Comparison of ENCODE assay signal across 8 cellular contexts in the genomic region with DNA sequence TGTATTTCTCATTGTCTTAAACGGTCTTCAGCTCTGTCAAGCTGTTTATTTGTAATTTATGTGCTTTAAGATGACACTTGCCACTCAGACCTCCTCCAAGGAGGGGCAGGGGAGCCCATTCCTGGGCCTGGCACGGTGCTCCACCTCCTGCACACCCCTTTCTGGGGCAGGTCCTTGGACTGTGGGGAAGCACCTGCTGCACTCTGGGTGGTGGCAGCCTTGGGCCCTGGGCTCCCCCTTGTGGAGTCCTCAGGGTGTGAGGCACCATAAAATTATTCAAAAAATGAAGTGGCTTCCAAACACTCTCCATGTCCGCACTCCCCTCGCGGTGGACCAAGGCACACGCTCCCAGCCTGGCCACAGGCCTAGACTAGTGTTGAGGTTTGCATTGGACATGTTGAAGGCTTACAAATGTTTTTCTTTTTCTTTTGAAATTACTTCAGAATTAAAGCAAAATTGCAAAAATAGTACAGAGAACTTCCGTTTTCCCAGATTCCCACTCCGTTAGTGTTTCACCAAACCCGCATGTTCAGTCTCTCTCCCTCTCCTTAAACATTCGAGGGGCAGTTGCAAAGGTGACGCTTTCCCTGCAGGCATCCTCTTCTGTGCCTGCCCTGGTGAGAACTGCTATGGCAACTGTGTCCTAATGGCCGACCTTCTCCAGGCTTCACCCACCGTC. TPM values are rescaled to one million over a fixed set of nuclear protein-coding genes. Genes with fewer than 3 reads are reported as not detected.
DNase-seq lines count a peak whose midpoint lies in the region; ATAC-seq and TF ChIP-seq lines count a peak whose summit lies in the region.

No MANE protein-coding gene starts in this region.

- peaks cover 3% of the 10 kb centered on the region for H3K36me3 Mint-ChIP-seq in T-cell
- H3K36me3 Mint-ChIP-seq in activated naive CD8-positive, alpha-beta T cell treated with anti-CD3 and anti-CD28 coated beads for 36 hours, result peaks cover 8% of the 10 kb centered on the region

- H4K20me1 ChIP-seq in Loucy (ENCODE audit: insufficient read depth, low read length, poor library complexity, severe bottlenecking), result peaks cover 85% of the 10 kb centered on the region

- H3K79me2 ChIP-seq in Loucy (ENCODE audit: insufficient read depth, low read length), result peaks cover 95% of the 10 kb centered on the region

- peaks cover 49 to 52% (median 49%) of the 10 kb centered on the region in 3 donors for H3K4me1 Mint-ChIP-seq in T-cell
- peaks cover 34% of the 10 kb centered on the region for H3K4me1 Mint-ChIP-seq in activated naive CD8-positive, alpha-beta T cell treated with anti-CD3 and anti-CD28 coated beads for 36 hours

- TF ChIP-seq CTCF in Loucy (conservative IDR thresholded peaks at IDR 0.05; ENCODE audit: low read length) (peak; percentile 83), right atrium auricular region (IDR thresholded peaks at IDR 0.05) (peak; percentile 61 to 87)

- no peak overlapping the region for H3K4me3 ChIP-seq in Loucy (ENCODE audit: low read length, poor library complexity, severe bottlenecking)
- H3K4me3 ChIP-seq in right atrium auricular region, result no peak overlapping the region

- no peaks in the 10 kb centered on the region for H3K27me3 Mint-ChIP-seq in T-cell
- no peaks in the 10 kb centered on the region for H3K27me3 Mint-ChIP-seq in activated naive CD8-positive, alpha-beta T cell treated with anti-CD3 and anti-CD28 coated beads for 36 hours

- H2AFZ ChIP-seq in Loucy (ENCODE audit: low read length), result no peak overlapping the region

- H3K4me1 ChIP-seq in Loucy (ENCODE audit: insufficient read depth, low read length, poor library complexity, severe bottlenecking) (no peaks in the 10 kb centered on the region), right atrium auricular region (peaks cover 3 to 57% of the 10 kb centered on the region in 2 donors)

- peak; percentile 60 for ATAC-seq in GM21619 (IDR thresholded peaks at IDR 0.05; ENCODE audit: unreplicated experiment)
- ATAC-seq in T-cell (replicated peaks in 1 of 4), result peak; percentile 99 to 100 (median 100)
- ATAC-seq in GM19467 (IDR thresholded peaks at IDR 0.05; ENCODE audit: unreplicated experiment), result no peak

- no peak overlapping the region for H3K4me3 Mint-ChIP-seq in T-cell
- H3K4me3 Mint-ChIP-seq in activated naive CD8-positive, alpha-beta T cell treated with anti-CD3 and anti-CD28 coated beads for 36 hours, result no peak overlapping the region

- no peaks in the 10 kb centered on the region for H3K9me3 Mint-ChIP-seq in T-cell
- H3K9me3 Mint-ChIP-seq in activated naive CD8-positive, alpha-beta T cell treated with anti-CD3 and anti-CD28 coated beads for 36 hours, result no peaks in the 10 kb centered on the region

- H3K36me3 ChIP-seq in Loucy (ENCODE audit: insufficient read depth, low read length), result peaks cover 11% of the 10 kb centered on the region; the same call in 1 of the 2 replicates
- no peaks in the 10 kb centered on the region for H3K36me3 ChIP-seq in right atrium auricular region

- peak; percentile 28 for DNase-seq in DMS 273 treated with DMSO at 0.1 percent for 48 hours (lab: John Stamatoyannopoulos, UW)
- DNase-seq in T-cell, result peak; percentile 54 to 83 (median 74)
- peak; percentile 81 for DNase-seq in activated naive CD8-positive, alpha-beta T cell treated with anti-CD3 and anti-CD28 coated beads for 36 hours
- peak; percentile 85 for DNase-seq in right atrium auricular region (ENCODE audit: low spot score)
- DNase-seq in stimulated activated CD4-positive, alpha-beta T cell treated with anti-CD3 and anti-CD28 coated beads, Interleukin-12 subunit alpha, Interleukin-12 subunit beta, amount 100 ng/mL, for 48 hours (ENCODE audit: low read depth in 2 of 3, low spot score in 1 of 3), result peak; percentile 67 to 69 (median 68)

- no peak overlapping the region for H3K4me2 ChIP-seq in Loucy (ENCODE audit: low read depth, low read length, poor library complexity, severe bottlenecking)

- H3K9me3 ChIP-seq in Loucy (ENCODE audit: insufficient read depth, low read depth, low read length), result no peaks in the 10 kb centered on the region
- no peaks in the 10 kb centered on the region for H3K9me3 ChIP-seq in right atrium auricular region

- no peaks in the 10 kb centered on the region for H3K9me2 ChIP-seq in Loucy (replicated peaks; ENCODE audit: low read depth, low read length)

- CTCF ChIA-PET in T-cell (lab: Charles Lee), result interaction anchor here in 1 of 2 donors (1.1 kb wide), 1 partner anchor 19 kb away, joined by 3 read pairs; no protein-coding TSS in a partner anchor

- no peaks in the 10 kb centered on the region for H3K27me3 ChIP-seq in Loucy (ENCODE audit: insufficient read depth, low read length, poor library complexity, severe bottlenecking)
- no peaks in the 10 kb centered on the region for H3K27me3 ChIP-seq in right atrium auricular region

- peak overlapping the region; percentile 72 to 79 for H3K27ac ChIP-seq in right atrium auricular region

- no peak overlapping the region for H3K9ac ChIP-seq in Loucy (ENCODE audit: low read depth, low read length, poor library complexity, severe bottlenecking)

- POLR2A ChIA-PET in T-cell (lab: Charles Lee), result no interaction called here

- no peaks in the 10 kb centered on the region for H3F3A ChIP-seq in Loucy (ENCODE audit: low read depth)

- H3K27ac Mint-ChIP-seq in T-cell, result peak overlapping the region in 1 of 2 donors; percentile 46
- no peak overlapping the region for H3K27ac Mint-ChIP-seq in activated naive CD8-positive, alpha-beta T cell treated with anti-CD3 and anti-CD28 coated beads for 36 hours

RNA-seq across cellular contexts. Expression of a gene that starts 32.4 kb away (rescaled TPM):
- total RNA-seq in T-cell (10 to 100 TPM; 45.8 to 65.5 (median 61.9) TPM), right atrium auricular region (10 to 100 TPM; 27.8 to 40.3 TPM)
- total RNA-seq in activated naive CD8-positive, alpha-beta T cell treated with anti-CD3 and anti-CD28 coated beads for 36 hours, result 10 to 100 TPM; 59.4 to 67.2 TPM

Comparison
In these comparisons a context has a peak if more than half of its experiments do, and no peak if none do; other contexts are left out.
1. DNase-seq: peak in every context shown above with its lines; median percentile 85 in right atrium auricular region; 81 in activated naive CD8-positive, alpha-beta T cell treated with anti-CD3 and anti-CD28 coated beads for 36 hours; 74 in T-cell; 68 in stimulated activated CD4-positive, alpha-beta T cell treated with anti-CD3 and anti-CD28 coated beads, Interleukin-12 subunit alpha, Interleukin-12 subunit beta, amount 100 ng/mL, for 48 hours; 28 in DMS 273 treated with DMSO at 0.1 percent for 48 hours.